In the genomic region with DNA sequence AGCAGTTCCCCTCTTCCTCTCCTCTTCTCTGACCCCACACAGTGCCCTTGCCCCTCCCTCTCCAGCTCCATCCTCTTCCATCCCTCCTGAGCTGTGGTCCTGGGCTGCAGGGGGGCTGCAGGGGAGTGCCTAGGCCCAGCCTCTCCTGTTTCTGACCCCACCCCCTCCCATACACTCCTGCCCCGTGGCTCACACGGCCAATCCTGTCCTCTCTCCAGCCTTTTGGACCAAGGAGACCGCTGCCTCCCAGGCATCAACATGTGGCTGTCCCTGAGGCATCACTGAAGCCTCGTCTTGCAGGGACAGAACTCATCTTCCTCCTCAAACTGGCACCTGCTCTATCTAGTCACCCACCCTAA, we compare ENCODE assay signal across 1 cellular context.
A peak's percentile ranks its signal among the peaks of the same experiment; 100 is the strongest.
TF ChIP-seq lines count a peak whose summit lies in the region.

No MANE protein-coding gene starts in this region.

TF ChIP-seq in K562, 482 proteins besides CTCF, POLR2A, EP300 and RAD21:
- TF ChIP-seq SUPT5H (IDR thresholded peaks at IDR 0.05), result 0 out of 2 replicates have a peak, but pooled peaks have one; percentile 37
- TF ChIP-seq RBFOX2 (IDR thresholded peaks at IDR 0.05; ENCODE audit: low read depth, low read length), result peak; percentile 43; the same call in 1 of the 2 replicates
- no peak for TF ChIP-seq HDAC8 (tag; IDR thresholded peaks at IDR 0.05)
TF ChIP-seq in K562: peak in this region for 2.
